ENCODE assay signal across 1 cellular context in genomic region chr19:56121180-56122167, GRCh38.
TF ChIP-seq lines count a peak whose summit lies in the region.

Gene ZNF787, minus strand, starts transcription at chr19:56121295. Its CDS starts 18,078 bp downstream, at chr19:56103217.

TF ChIP-seq in SK-N-SH, 30 proteins besides CTCF, POLR2A, EP300 and RAD21 (continued from another document):
- TF ChIP-seq ZBTB33 (IDR thresholded peaks at IDR 0.05; ENCODE audit: borderline replicate concordance, low read depth) (no peak), FOSL2 (IDR thresholded peaks at IDR 0.05; ENCODE audit: borderline replicate concordance, low read depth) (no peak), USF1 (IDR thresholded peaks at IDR 0.05; ENCODE audit: borderline replicate concordance, low read depth) (no peak), POLR2AphosphoS5 (IDR thresholded peaks at IDR 0.05; ENCODE audit: low read depth, low read length) (peak; percentile 42; the same call in 1 of the 2 replicates), TCF12 (IDR thresholded peaks at IDR 0.05) (peak; percentile 22; the same call in 1 of the 2 replicates), NFIC (IDR thresholded peaks at IDR 0.05; ENCODE audit: borderline replicate concordance) (no peak; the same call in 1 of the 2 replicates)
